In genomic region chr11:30322162-30322561, GRCh38 we compare ENCODE assay signal across 9 cellular contexts. TPM values are rescaled to one million over a fixed set of nuclear protein-coding genes. Genes with fewer than 3 reads are reported as not detected.
DNase-seq lines count a peak whose midpoint lies in the region; FAIRE-seq and TF ChIP-seq lines count a peak whose summit lies in the region.
"Had no signal": no experiment of that assay in that cellular context is flagged by ENCODE, and none has a peak within 500 bp of the region (broad histone marks: within the 10 kb centered on the region; RNA-seq: fewer than 3 reads in every experiment).

No MANE protein-coding gene starts in this region.

- FAIRE-seq in RCC 7860 (lab: Jason Lieb, UNC) = no peak

- H3K9ac ChIP-seq in duodenal mucosa (ENCODE audit: low read depth in 1 of 2, low read length in 2 of 2) (no peak overlapping the region), parathyroid adenoma (no peak overlapping the region)

- in situ Hi-C loops in G401 (cut with HindIII; ENCODE audit: low sequenced_read_pairs) = no loop called here

- peaks cover 5% of the 10 kb centered on the region for H3K79me2 ChIP-seq in parathyroid adenoma

- no peaks in the 10 kb centered on the region for H3K27me3 ChIP-seq in MG63
- peaks cover 0 to 14% of the 10 kb centered on the region in 2 donors for H3K27me3 ChIP-seq in duodenal mucosa (ENCODE audit: control insufficient read depth in 1 of 2, insufficient read depth in 2 of 2, low read length in 2 of 2)
- H3K27me3 ChIP-seq in parathyroid adenoma (ENCODE audit: control insufficient read depth, insufficient read depth, low read length) = no peaks in the 10 kb centered on the region

- H3K4me2 ChIP-seq in parathyroid adenoma (ENCODE audit: low read length) = peak overlapping the region; percentile 55

- H3K4me1 ChIP-seq in duodenal mucosa (ENCODE audit: control insufficient read depth in 1 of 2, insufficient read depth in 2 of 2, low read length in 2 of 2) = peaks cover 5 to 19% of the 10 kb centered on the region in 2 donors
- H3K4me1 ChIP-seq in parathyroid adenoma = peaks cover 16% of the 10 kb centered on the region

- H3K4me3 ChIP-seq in MG63 (peak overlapping the region; percentile 74), duodenal mucosa (ENCODE audit: low read depth in 1 of 2, low read length in 2 of 2) (peak overlapping the region; percentile 92 to 96), parathyroid adenoma (ENCODE audit: low read depth, low read length) (peak overlapping the region; percentile 80)

- H3K36me3 ChIP-seq in MG63 (no peaks in the 10 kb centered on the region; the same call in 1 of the 2 replicates), duodenal mucosa (ENCODE audit: control insufficient read depth in 1 of 2, insufficient read depth in 2 of 2, low read length in 2 of 2) (no peaks in the 10 kb centered on the region), parathyroid adenoma (ENCODE audit: control insufficient read depth, insufficient read depth, low read length) (no peaks in the 10 kb centered on the region)
- H3K36me3 ChIP-seq: neutrophil had no signal

- H3K27ac ChIP-seq in duodenal mucosa (ENCODE audit: low read depth, low read length) (no peak overlapping the region), parathyroid adenoma (peak overlapping the region; percentile 84)

- TF ChIP-seq CTCF in parathyroid adenoma (IDR thresholded peaks at IDR 0.05) = no peak

- H3K9me3 ChIP-seq in MG63 = no peaks in the 10 kb centered on the region
- H3K9me3 ChIP-seq in duodenal mucosa (ENCODE audit: control insufficient read depth in 1 of 2, low read length in 2 of 2) = no peaks in the 10 kb centered on the region
- H3K9me3 ChIP-seq in parathyroid adenoma (ENCODE audit: control insufficient read depth, low read length) = no peaks in the 10 kb centered on the region
- H3K9me3 ChIP-seq: neutrophil had no signal

- H2AFZ ChIP-seq in parathyroid adenoma = peak overlapping the region; percentile 80

- peak; percentile 26 for DNase-seq in G401 (ENCODE audit: low spot score)
- no peak for DNase-seq in MG63
- no peak for DNase-seq in ureter (ENCODE audit: low spot score)
- no peak for DNase-seq in hepatic stellate cell (ENCODE audit: low spot score)
- no peak for DNase-seq in AG20443 (ENCODE audit: low spot score)
- DNase-seq in RCC 7860 (ENCODE audit: low spot score) = no peak

RNA-seq across cellular contexts. Expression of gene ARL14EP, which starts 0.7 kb away (rescaled TPM):
- 10.3 and 15.6 TPM in 2 replicates for total RNA-seq in G401 (2014; rRNA removed; shearing (Covaris generic))
- 10.7 and 20.3 TPM in 2 replicates for total RNA-seq in MG63 (2014; rRNA removed; shearing (Covaris generic); ENCODE audit: low replicate concordance)
- 37.6 TPM for total RNA-seq in ureter
